ENCODE assay signal across 9 cellular contexts in genomic region chr13:94192576-94192975, GRCh38.
DNase-seq lines count a peak whose midpoint lies in the region; ATAC-seq and TF ChIP-seq lines count a peak whose summit lies in the region.
"Had no signal": no experiment of that assay in that cellular context is flagged by ENCODE, and none has a peak within 500 bp of the region (broad histone marks: within the 10 kb centered on the region; RNA-seq: fewer than 3 reads in every experiment).

No MANE protein-coding gene starts in this region.

- H4K20me1 ChIP-seq in DOHH2 (ENCODE audit: control insufficient read depth, insufficient read depth, low read depth, low read length): no peaks in the 10 kb centered on the region

- H3K4me3 ChIP-seq in DOHH2 (ENCODE audit: low read length) (no peak overlapping the region), Panc1 (ENCODE audit: low read depth in 2 of 2, low read length in 2 of 2) (no peak overlapping the region)
- no peak overlapping the region for H3K4me3 ChIP-seq in CD4-positive, alpha-beta memory T cell (ENCODE audit: low read length in 2 of 2)
- H3K4me3 ChIP-seq: SJSA1 had no signal

- H3K36me3 Mint-ChIP-seq in CD4-positive, alpha-beta memory T cell: no peaks in the 10 kb centered on the region

- H3F3A ChIP-seq in DOHH2 (ENCODE audit: control insufficient read depth, insufficient read depth): no peaks in the 10 kb centered on the region

- H3K36me3 ChIP-seq in DOHH2 (ENCODE audit: control insufficient read depth, low read length) (no peaks in the 10 kb centered on the region), Panc1 (ENCODE audit: control insufficient read depth, insufficient read depth, low read length) (no peaks in the 10 kb centered on the region)
- H3K36me3 ChIP-seq in CD4-positive, alpha-beta memory T cell (ENCODE audit: insufficient read depth, low read length): no peaks in the 10 kb centered on the region
- H3K36me3 ChIP-seq: SJSA1 had no signal

- H3K27ac ChIP-seq in DOHH2 (ENCODE audit: low read depth, low read length) (no peak overlapping the region), Panc1 (ENCODE audit: low read length) (no peak overlapping the region)
- no peak overlapping the region for H3K27ac ChIP-seq in CD4-positive, alpha-beta memory T cell (ENCODE audit: low read depth, low read length)
- H3K27ac ChIP-seq: SJSA1 had no signal

- DNase-seq in H4 (ENCODE audit: low spot score) (peak; percentile 12), Panc1 (ENCODE audit: low read depth, low spot score) (no peak), left ventricle myocardium superior (no peak), DMS79 treated with DMSO at 0.1 percent for 48 hours (lab: John Stamatoyannopoulos, UW) (no peak)
- no peak for DNase-seq in CD4-positive, alpha-beta memory T cell
- no peak for DNase-seq in stimulated activated naive CD4-positive, alpha-beta T cell treated with Interleukin-2 at 50 U/mL for 16 hours (lab: John Stamatoyannopoulos, UW)

- ATAC-seq in Panc1: no peak
- ATAC-seq in left ventricle myocardium superior: peak; percentile 54
- no peak for ATAC-seq in GM21447 (IDR thresholded peaks at IDR 0.05; ENCODE audit: unreplicated experiment)

- CTCF ChIA-PET in Panc1 (lab: Charles Lee): no interaction called here
- CTCF ChIA-PET in CD4-positive, alpha-beta memory T cell (lab: Charles Lee; ENCODE audit: partially characterized antibody): interaction anchor here (1.2 to 1.4 kb wide), 3 partner anchors 11 to 169 kb away, joined by 3 to 4 read pairs (median 4); no protein-coding TSS in a partner anchor

- POLR2A ChIA-PET in Panc1 (lab: Charles Lee): no interaction called here
- POLR2A ChIA-PET in CD4-positive, alpha-beta memory T cell (lab: Charles Lee; ENCODE audit: partially characterized antibody): no interaction called here

- H3K4me3 Mint-ChIP-seq in CD4-positive, alpha-beta memory T cell: no peak overlapping the region

- no peaks in the 10 kb centered on the region for H3K9me3 Mint-ChIP-seq in CD4-positive, alpha-beta memory T cell

- H3K27me3 ChIP-seq in DOHH2 (ENCODE audit: control insufficient read depth, low read length) (peaks cover 2% of the 10 kb centered on the region; the same call in 1 of the 2 replicates), Panc1 (ENCODE audit: control insufficient read depth, insufficient read depth, low read length) (no peaks in the 10 kb centered on the region)
- H3K27me3 ChIP-seq in CD4-positive, alpha-beta memory T cell (ENCODE audit: insufficient read depth, low read length): no peaks in the 10 kb centered on the region
- H3K27me3 ChIP-seq: SJSA1 had no signal

- peaks cover 2 to 3% of the 10 kb centered on the region in 2 donors for H3K27me3 Mint-ChIP-seq in CD4-positive, alpha-beta memory T cell

- H3K4me2 ChIP-seq in DOHH2 (ENCODE audit: low read length): no peak overlapping the region

- H3K27ac Mint-ChIP-seq in CD4-positive, alpha-beta memory T cell: no peak overlapping the region

- H3K9me3 ChIP-seq in DOHH2 (ENCODE audit: control insufficient read depth, insufficient read depth, low read length) (no peaks in the 10 kb centered on the region), Panc1 (ENCODE audit: control insufficient read depth, insufficient read depth, low read depth, low read length) (no peaks in the 10 kb centered on the region)
- no peaks in the 10 kb centered on the region for H3K9me3 ChIP-seq in CD4-positive, alpha-beta memory T cell (ENCODE audit: control insufficient read depth in 1 of 2, low read length in 2 of 2)
- H3K9me3 ChIP-seq: SJSA1 had no signal

- H3K4me1 Mint-ChIP-seq in CD4-positive, alpha-beta memory T cell: no peaks in the 10 kb centered on the region

- in situ Hi-C loops in Panc1 (cut with HindIII; ENCODE audit: low pct_unique_long_range_greater_than_20kb, low sequenced_read_pairs): no loop called here

- BruUV-seq in Panc1 (replicated peaks; lab: Mats Ljungman, UMichigan): no TSS peak

- H3K79me2 ChIP-seq in DOHH2 (ENCODE audit: control insufficient read depth, low read length): no peaks in the 10 kb centered on the region

- TF ChIP-seq CTCF in DOHH2 (IDR thresholded peaks at IDR 0.05; ENCODE audit: low read depth, low read length, poor library complexity, severe bottlenecking) (peak; percentile 47), Panc1 (IDR thresholded peaks at IDR 0.05) (peak; percentile 42)

- H3K4me1 ChIP-seq in DOHH2 (ENCODE audit: control insufficient read depth, low read length) (no peaks in the 10 kb centered on the region), Panc1 (ENCODE audit: control insufficient read depth, insufficient read depth, low read length) (no peaks in the 10 kb centered on the region; the same call in 1 of the 2 replicates)
- no peaks in the 10 kb centered on the region for H3K4me1 ChIP-seq in CD4-positive, alpha-beta memory T cell (ENCODE audit: insufficient read depth, low read length)
- H3K4me1 ChIP-seq: SJSA1 had no signal

- intact Hi-C loops in Panc1 (cut with micrococcal nuclease; ENCODE audit: unreplicated experiment): no loop called here
- intact Hi-C loops in left ventricle myocardium superior (cut with micrococcal nuclease): no loop called here
- intact Hi-C loops in CD4-positive, alpha-beta memory T cell (cut with micrococcal nuclease): no loop called here

- H3K9me2 ChIP-seq in DOHH2 (replicated peaks; ENCODE audit: control insufficient read depth, low read length): no peaks in the 10 kb centered on the region
